Comparison of ENCODE assay signal across 27 cellular contexts in genomic region chr7:158049271-158049670, GRCh38.
"Had no signal": no experiment of that assay in that cellular context is flagged by ENCODE, and none has a peak within 500 bp of the region (broad histone marks: within the 10 kb centered on the region; RNA-seq: fewer than 3 reads in every experiment).

No MANE protein-coding gene starts in this region.

- FAIRE-seq: astrocyte, colon had no signal

- H3K9me3 ChIP-seq: esophagus squamous epithelium, gastroesophageal sphincter had no signal

- H3K4me1 ChIP-seq: esophagus squamous epithelium had no signal

- H3K27ac ChIP-seq: brain microvascular endothelial cell, epithelial cell of prostate, esophagus squamous epithelium, gastroesophageal sphincter, WERI-Rb-1 had no signal

- DNase-seq: activated B cell treated with CpG ODN at 0.5 μM for 24 hours; activated CD4-positive, alpha-beta T cell treated with anti-CD3 and anti-CD28 coated beads for 48 hours; activated CD4-positive, alpha-beta T cell treated with anti-CD3 and anti-CD28 coated beads, Interleukin-2, amount 50 U/mL, for 1 hour; activated CD4-positive, alpha-beta T cell treated with anti-CD3 and anti-CD28 coated beads, Interleukin-2, amount 50 U/mL, for 48 hours; activated CD8-positive, alpha-beta memory T cell treated with anti-CD3 and anti-CD28 coated beads for 24 hours; activated CD8-positive, alpha-beta T cell treated with anti-CD3 and anti-CD28 coated beads for 36 hours; activated gamma-delta T cell; activated naive CD4-positive, alpha-beta T cell; activated naive CD4-positive, alpha-beta T cell treated with anti-CD3 and anti-CD28 coated beads, Interleukin-2, amount 10 ng/mL, durations not matched to agents 7 days and 5 days; activated naive CD8-positive, alpha-beta T cell treated with anti-CD3 and anti-CD28 coated beads, Interleukin-2, amount 10 ng/mL, durations not matched to agents 7 days and 5 days; activated T-cell treated with anti-CD3 and anti-CD28 coated beads, Interleukin-2, amount 50 U/mL, for 4 hours; brain microvascular endothelial cell; caudate nucleus; cortex of kidney; dermis blood vessel endothelial cell; effector CD4-positive, alpha-beta T cell; effector memory CD8-positive, alpha-beta T cell; esophagus squamous epithelium; foreskin melanocyte; T-helper 1 cell; T-helper 17 cell; T1000; WERI-Rb-1 had no signal

- H3K36me3 ChIP-seq: brain microvascular endothelial cell, esophagus squamous epithelium, gastroesophageal sphincter, WERI-Rb-1 had no signal

- H3K27me3 ChIP-seq: brain microvascular endothelial cell, esophagus squamous epithelium had no signal

- H3K4me3 ChIP-seq: esophagus squamous epithelium, gastroesophageal sphincter had no signal
